Comparison of ENCODE assay signal across 1 cellular context in the genomic region with DNA sequence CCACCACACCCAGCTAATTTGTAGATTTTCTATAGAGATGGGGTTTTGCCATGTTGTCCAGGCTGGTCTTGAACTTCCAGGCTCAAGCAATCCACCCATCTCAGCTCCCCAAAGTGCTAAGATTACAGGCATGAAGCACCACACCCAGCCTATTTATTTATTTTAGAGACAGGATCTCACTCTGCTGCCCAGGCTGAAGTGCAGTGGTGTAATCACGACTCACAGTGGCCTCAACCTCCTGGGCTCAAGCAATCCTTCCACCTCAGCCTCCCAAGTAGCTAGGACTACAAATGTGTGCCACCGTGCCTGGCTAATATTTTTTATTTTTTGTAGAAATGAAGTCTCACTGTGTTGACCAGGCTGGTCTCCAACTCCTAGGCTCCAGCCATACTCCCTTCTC.
TF ChIP-seq lines count a peak whose summit lies in the region.

No MANE protein-coding gene starts in this region.

TF ChIP-seq in HEK293, 187 proteins besides CTCF, POLR2A, EP300 and RAD21 (continued from another document):
- TF ChIP-seq, protein P1, sequence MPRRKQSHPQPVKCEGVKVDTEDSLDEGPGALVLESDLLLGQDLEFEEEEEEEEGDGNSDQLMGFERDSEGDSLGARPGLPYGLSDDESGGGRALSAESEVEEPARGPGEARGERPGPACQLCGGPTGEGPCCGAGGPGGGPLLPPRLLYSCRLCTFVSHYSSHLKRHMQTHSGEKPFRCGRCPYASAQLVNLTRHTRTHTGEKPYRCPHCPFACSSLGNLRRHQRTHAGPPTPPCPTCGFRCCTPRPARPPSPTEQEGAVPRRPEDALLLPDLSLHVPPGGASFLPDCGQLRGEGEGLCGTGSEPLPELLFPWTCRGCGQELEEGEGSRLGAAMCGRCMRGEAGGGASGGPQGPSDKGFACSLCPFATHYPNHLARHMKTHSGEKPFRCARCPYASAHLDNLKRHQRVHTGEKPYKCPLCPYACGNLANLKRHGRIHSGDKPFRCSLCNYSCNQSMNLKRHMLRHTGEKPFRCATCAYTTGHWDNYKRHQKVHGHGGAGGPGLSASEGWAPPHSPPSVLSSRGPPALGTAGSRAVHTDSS (tag by site-specific recombination; IDR thresholded peaks at IDR 0.05): no peak
- TF ChIP-seq KLF7 (tag by site-specific recombination; IDR thresholded peaks at IDR 0.05; ENCODE audit: borderline replicate concordance) (no peak), ZNF677 (tag by site-specific recombination; IDR thresholded peaks at IDR 0.05) (no peak), KLF1 (tag by site-specific recombination; IDR thresholded peaks at IDR 0.05) (peak; percentile 73)
